In the genomic region with DNA sequence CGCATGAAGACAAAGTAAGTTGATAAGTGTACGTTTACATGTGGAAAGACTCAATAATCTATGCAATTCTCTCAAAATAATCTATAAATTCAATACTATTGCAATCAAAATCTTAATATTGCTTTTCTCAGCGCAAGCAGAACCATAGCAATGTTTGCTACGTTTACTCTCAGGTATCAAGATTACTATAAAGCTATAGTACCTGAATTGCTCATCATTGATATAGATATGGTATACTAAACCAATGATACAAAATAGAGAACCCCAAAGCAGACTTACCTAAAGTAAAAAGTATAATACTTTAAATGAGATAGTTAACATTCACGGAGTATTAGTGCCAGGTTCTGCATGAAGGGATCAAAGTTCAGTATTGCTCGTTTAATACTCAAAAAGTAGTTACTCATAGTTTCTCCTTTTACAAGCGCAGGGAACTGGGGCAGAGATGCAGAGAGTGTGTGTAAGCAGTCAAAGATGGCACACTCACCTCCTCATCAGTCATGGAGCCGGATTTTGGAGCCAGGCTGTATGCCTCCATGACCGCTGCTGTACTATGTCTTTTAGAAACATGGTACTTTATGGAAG, we compare ENCODE assay signal across 26 cellular contexts.
"Had no signal": no experiment of that assay in that cellular context is flagged by ENCODE, and none has a peak within 500 bp of the region (broad histone marks: within the 10 kb centered on the region; RNA-seq: fewer than 3 reads in every experiment).

No MANE protein-coding gene starts in this region.

- FAIRE-seq: endometrium, endothelial cell of umbilical vein had no signal

- H3K27me3 ChIP-seq: body of pancreas, colonic mucosa, esophagus squamous epithelium, gastroesophageal sphincter had no signal

- H3K27me3 Mint-ChIP-seq: activated naive CD8-positive, alpha-beta T cell had no signal

- H3K36me3 ChIP-seq: colonic mucosa, esophagus squamous epithelium, gastroesophageal sphincter had no signal

- H3K4me3 ChIP-seq: body of pancreas, colonic mucosa, esophagus squamous epithelium, gastroesophageal sphincter had no signal

- H3K4me1 ChIP-seq: body of pancreas, colonic mucosa, esophagus squamous epithelium, gastroesophageal sphincter had no signal

- H3K36me3 Mint-ChIP-seq: activated naive CD8-positive, alpha-beta T cell had no signal

- H3K27ac ChIP-seq: body of pancreas, colonic mucosa, epithelial cell of prostate, esophagus squamous epithelium, gastroesophageal sphincter had no signal

- H3K4me3 Mint-ChIP-seq: activated CD4-positive, alpha-beta T cell treated with anti-CD3 and anti-CD28 coated beads, Interleukin-2, amount 10 ng/mL, durations not matched to agents 7 days and 5 days; activated CD8-positive, alpha-beta T cell treated with anti-CD3 and anti-CD28 coated beads for 36 hours; activated naive CD8-positive, alpha-beta T cell; activated T-cell treated with anti-CD3 and anti-CD28 coated beads, Interleukin-2, amount 50 U/mL, for 4 hours had no signal

- ATAC-seq: activated CD8-positive, alpha-beta T cell treated with anti-CD3 and anti-CD28 coated beads for 36 hours; activated T-cell treated with anti-CD3 and anti-CD28 coated beads, Interleukin-2, amount 50 U/mL, for 4 hours; body of pancreas; gastroesophageal sphincter had no signal

- H3K9me3 ChIP-seq: body of pancreas, colonic mucosa, esophagus squamous epithelium, gastroesophageal sphincter had no signal

- DNase-seq: activated CD4-positive, alpha-beta T cell treated with anti-CD3 and anti-CD28 coated beads for 4 hours; activated CD4-positive, alpha-beta T cell treated with anti-CD3 and anti-CD28 coated beads, Interleukin-2, amount 10 ng/mL, durations not matched to agents 7 days and 5 days; activated CD4-positive, alpha-beta T cell treated with anti-CD3 and anti-CD28 coated beads, Interleukin-2, amount 50 U/mL, for 4 hours; activated CD4-positive, CD25-positive, alpha-beta regulatory T cell; activated CD4-positive, CD25-positive, alpha-beta regulatory T cell treated with anti-CD3 and anti-CD28 coated beads, Interleukin-2, amount 50 U/mL, for 72 hours; activated CD8-positive, alpha-beta memory T cell treated with anti-CD3 and anti-CD28 coated beads for 24 hours; activated CD8-positive, alpha-beta T cell treated with anti-CD3 and anti-CD28 coated beads for 36 hours; activated effector memory CD4-positive, alpha-beta T cell treated with Interleukin-2 at 50 U/mL for 16 hours; activated gamma-delta T cell treated with Interleukin-2 at 50 U/mL for 16 hours; activated naive CD4-positive, alpha-beta T cell treated with anti-CD3 and anti-CD28 coated beads, Interleukin-2, amount 50 U/mL, for 16 hours; activated naive CD4-positive, alpha-beta T cell treated with Interleukin-2 at 50 U/mL for 16 hours; activated T-cell treated with anti-CD3 and anti-CD28 coated beads, Interleukin-2, amount 50 U/mL, for 4 hours; amygdala; aorta; body of pancreas; caudate nucleus; colonic mucosa; effector CD8-positive, alpha-beta T cell; esophagus squamous epithelium; foreskin melanocyte; T-helper 2 cell had no signal

- H3K27ac Mint-ChIP-seq: activated CD4-positive, alpha-beta T cell treated with anti-CD3 and anti-CD28 coated beads, Interleukin-2, amount 10 ng/mL, durations not matched to agents 7 days and 5 days; activated CD8-positive, alpha-beta T cell treated with anti-CD3 and anti-CD28 coated beads for 36 hours; activated naive CD8-positive, alpha-beta T cell had no signal
